30 cellular contexts compared by ENCODE assay signal in the genomic region with DNA sequence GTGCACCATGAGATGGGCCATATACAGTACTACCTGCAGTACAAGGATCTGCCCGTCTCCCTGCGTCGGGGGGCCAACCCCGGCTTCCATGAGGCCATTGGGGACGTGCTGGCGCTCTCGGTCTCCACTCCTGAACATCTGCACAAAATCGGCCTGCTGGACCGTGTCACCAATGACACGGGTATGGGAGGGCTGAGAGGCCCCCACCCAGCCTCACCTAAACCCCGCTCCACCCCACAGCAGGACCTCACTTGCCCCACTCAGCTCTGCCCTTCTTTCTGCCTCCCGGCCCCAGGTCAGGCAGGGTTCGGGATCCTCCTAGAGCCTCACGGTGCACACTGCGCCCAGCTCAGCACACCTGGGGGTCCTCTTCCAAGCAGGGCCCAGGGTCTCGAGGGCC. TPM values are rescaled to one million over a fixed set of nuclear protein-coding genes. Genes with fewer than 3 reads are reported as not detected.
"Had no signal": no experiment of that assay in that cellular context is flagged by ENCODE, and none has a peak within 500 bp of the region (broad histone marks: within the 10 kb centered on the region; RNA-seq: fewer than 3 reads in every experiment).

No MANE protein-coding gene starts in this region.

- H3K36me3 ChIP-seq: gastrocnemius medialis, spleen, thoracic aorta, tibial nerve, upper lobe of left lung, uterus had no signal

- H3K9me3 ChIP-seq: gastrocnemius medialis, spleen, thoracic aorta, tibial nerve, upper lobe of left lung, uterus had no signal

- FAIRE-seq: kidney had no signal

- H3K27ac ChIP-seq: epithelial cell of prostate, gastrocnemius medialis, parathyroid adenoma, skin epidermis, spleen, thoracic aorta, tibial nerve, uterus had no signal

- H3K4me3 ChIP-seq: gastrocnemius medialis, lung, skin epidermis, spleen, thoracic aorta, tibial nerve, upper lobe of left lung, uterus had no signal

- DNase-seq: cortex of kidney; effector memory CD8-positive, alpha-beta T cell; foreskin fibroblast; gastrocnemius medialis; head of caudate nucleus; naive B cell; spleen; stimulated activated CD4-positive, alpha-beta T cell treated with anti-CD3 and anti-CD28 coated beads, Interleukin-4, amount 100 ng/mL, for 4 hours; stimulated activated naive B cell treated with anti-CD40 and anti-IgM and Interleukin-4, amounts not matched to agents 10 μg/mL and 1 μg/mL and 100 μg/mL, for 72 hours; upper lobe of left lung; uterus had no signal

- H3K36me3 Mint-ChIP-seq: memory B cell; naive B cell; natural killer cell treated with Interleukin-12 subunit alpha and Interleukin-12 subunit beta and Interleukin-15 and Interleukin-18, amount 100 ng/mL, for 72 hours; stimulated activated naive B cell treated with anti-CD40 and anti-IgM and Interleukin-4, amounts not matched to agents 10 μg/mL and 1 μg/mL and 100 μg/mL, for 72 hours had no signal

- H3K9me3 Mint-ChIP-seq: effector memory CD8-positive, alpha-beta T cell; memory B cell; naive B cell; natural killer cell treated with Interleukin-12 subunit alpha and Interleukin-12 subunit beta and Interleukin-15 and Interleukin-18, amount 100 ng/mL, for 72 hours; neural crest cell; stimulated activated naive B cell treated with anti-CD40 and anti-IgM and Interleukin-4, amounts not matched to agents 10 μg/mL and 1 μg/mL and 100 μg/mL, for 72 hours; stimulated activated naive CD8-positive, alpha-beta T cell treated with anti-CD3 and anti-CD28 coated beads, Interleukin-15, Interleukin-2, amounts not matched to agents 100 ng/mL and 50 ng/mL, for 24 hours had no signal

- H3K27ac Mint-ChIP-seq: effector memory CD8-positive, alpha-beta T cell; memory B cell; natural killer cell treated with Interleukin-12 subunit alpha and Interleukin-12 subunit beta and Interleukin-15 and Interleukin-18, amount 100 ng/mL, for 72 hours; progenitor cell of endocrine pancreas; stimulated activated naive CD8-positive, alpha-beta T cell treated with anti-CD3 and anti-CD28 coated beads, Interleukin-15, Interleukin-2, amounts not matched to agents 100 ng/mL and 50 ng/mL, for 24 hours had no signal

- ATAC-seq: effector memory CD8-positive, alpha-beta T cell; esophagus mucosa; gastrocnemius medialis; left lobe of liver; natural killer cell treated with Interleukin-12 subunit alpha and Interleukin-12 subunit beta and Interleukin-15 and Interleukin-18, amount 100 ng/mL, for 72 hours; right cardiac atrium; stimulated activated naive B cell treated with anti-CD40 and anti-IgM and Interleukin-4, amounts not matched to agents 10 μg/mL and 1 μg/mL and 100 μg/mL, for 72 hours had no signal

- H3K4me3 Mint-ChIP-seq: effector memory CD8-positive, alpha-beta T cell; memory B cell; natural killer cell treated with Interleukin-12 subunit alpha and Interleukin-12 subunit beta and Interleukin-15 and Interleukin-18, amount 100 ng/mL, for 72 hours; stimulated activated naive B cell treated with anti-CD40 and anti-IgM and Interleukin-4, amounts not matched to agents 10 μg/mL and 1 μg/mL and 100 μg/mL, for 72 hours; stimulated activated naive CD8-positive, alpha-beta T cell treated with anti-CD3 and anti-CD28 coated beads, Interleukin-15, Interleukin-2, amounts not matched to agents 100 ng/mL and 50 ng/mL, for 24 hours had no signal

- H3K27me3 ChIP-seq: uterus had no signal

RNA-seq across cellular contexts. Expression of a gene that starts 5.6 kb away (rescaled TPM):
- total RNA-seq: natural killer cell treated with Interleukin-12 subunit alpha and Interleukin-12 subunit beta and Interleukin-15 and Interleukin-18, amount 100 ng/mL, for 72 hours had no signal

RNA-seq across cellular contexts. Expression of a gene that starts 40.6 kb away (rescaled TPM):
- total RNA-seq: dermis microvascular lymphatic vessel endothelial cell; esophagus mucosa; gastrocnemius medialis; glomerular endothelial cell; left lobe of liver; mononuclear cell; natural killer cell treated with Interleukin-12 subunit alpha and Interleukin-12 subunit beta and Interleukin-15 and Interleukin-18, amount 100 ng/mL, for 72 hours; osteoblast; right cardiac atrium; spleen; thoracic aorta; tibial nerve; uterus had no signal
